14 cellular contexts compared by ENCODE assay signal in genomic region chr4:187993827-187994226, GRCh38. TPM values are rescaled to one million over a fixed set of nuclear protein-coding genes. Genes with fewer than 3 reads are reported as not detected.
DNase-seq lines count a peak whose midpoint lies in the region; TF ChIP-seq lines count a peak whose summit lies in the region.
"Had no signal": no experiment of that assay in that cellular context is flagged by ENCODE, and none has a peak within 500 bp of the region (broad histone marks: within the 10 kb centered on the region; RNA-seq: fewer than 3 reads in every experiment).

No MANE protein-coding gene starts in this region.

- H3K27me3 Mint-ChIP-seq in activated CD4-positive, alpha-beta memory T cell treated with anti-CD3 and anti-CD28 coated beads, Interleukin-2, amount 10 ng/mL, durations not matched to agents 7 days and 5 days = peaks cover 2% of the 10 kb centered on the region
- H3K27me3 Mint-ChIP-seq: central memory CD8-positive, alpha-beta T cell had no signal

- POLR2A ChIA-PET in activated CD4-positive, alpha-beta memory T cell treated with anti-CD3 and anti-CD28 coated beads, Interleukin-2, amount 10 ng/mL, durations not matched to agents 7 days and 5 days (lab: Charles Lee) = no interaction called here

- DNase-seq in stimulated activated CD4-positive, alpha-beta T cell treated with anti-CD3 and anti-CD28 coated beads, Interleukin-15, amount 100 ng/mL, for 24 hours = peak; percentile 4
- no peak for DNase-seq in stimulated activated CD4-positive, alpha-beta T cell treated with anti-CD3 and anti-CD28 coated beads, Interleukin-4, amount 100 ng/mL, for 1 hour
- DNase-seq in NT2/D1 (ENCODE audit: low read depth, low spot score) = peak; percentile 36
- peak; percentile 3 for DNase-seq in fibroblast of villous mesenchyme (ENCODE audit: low read depth)
- DNase-seq in mucosa of gallbladder (ENCODE audit: low spot score) = no peak
- DNase-seq in activated CD4-positive, alpha-beta memory T cell treated with anti-CD3 and anti-CD28 coated beads, Interleukin-2, amount 10 ng/mL, durations not matched to agents 7 days and 5 days = no peak
- no peak for DNase-seq in stimulated activated naive CD4-positive, alpha-beta T cell (lab: John Stamatoyannopoulos, UW)
- DNase-seq in Peyer's patch = no peak
- DNase-seq: activated T-cell treated with anti-CD3 and anti-CD28 coated beads, Interleukin-2, amount 50 U/mL, for 72 hours; CD4-positive, alpha-beta T cell; NCI-H146; posterior cingulate gyrus had no signal

- H3K27ac ChIP-seq in Peyer's patch = no peak overlapping the region

- H3K9ac ChIP-seq in NT2/D1 (ENCODE audit: insufficient read length, low read depth) = no peak overlapping the region

- H3K36me3 ChIP-seq in NT2/D1 (ENCODE audit: insufficient read depth, insufficient read length, low read length) (peaks cover 6% of the 10 kb centered on the region), Peyer's patch (no peaks in the 10 kb centered on the region)

- H3K36me3 Mint-ChIP-seq in activated CD4-positive, alpha-beta memory T cell treated with anti-CD3 and anti-CD28 coated beads, Interleukin-2, amount 10 ng/mL, durations not matched to agents 7 days and 5 days (ENCODE audit: low read depth) = peaks cover 3% of the 10 kb centered on the region

- peak; percentile 28 for TF ChIP-seq CTCF in fibroblast of villous mesenchyme (IDR thresholded peaks at IDR 0.05; ENCODE audit: insufficient read depth, low read depth, low read length)
- no peak for TF ChIP-seq CTCF in Peyer's patch (IDR thresholded peaks at IDR 0.05)

- H3K9me3 ChIP-seq in NT2/D1 (ENCODE audit: insufficient read depth, low read length) (no peaks in the 10 kb centered on the region), Peyer's patch (peaks cover 0 to 15% (median 0%) of the 10 kb centered on the region in 4 donors)

- no peaks in the 10 kb centered on the region for H3K4me1 Mint-ChIP-seq in activated CD4-positive, alpha-beta memory T cell treated with anti-CD3 and anti-CD28 coated beads, Interleukin-2, amount 10 ng/mL, durations not matched to agents 7 days and 5 days
- H3K4me1 Mint-ChIP-seq: central memory CD8-positive, alpha-beta T cell had no signal

- no peaks in the 10 kb centered on the region for H3K4me1 ChIP-seq in NT2/D1 (ENCODE audit: insufficient read depth, insufficient read length)
- no peaks in the 10 kb centered on the region for H3K4me1 ChIP-seq in Peyer's patch

- H3K27me3 ChIP-seq in NT2/D1 (ENCODE audit: insufficient read depth, insufficient read length) (no peaks in the 10 kb centered on the region), Peyer's patch (no peaks in the 10 kb centered on the region)

- no peak overlapping the region for H3K4me3 Mint-ChIP-seq in activated CD4-positive, alpha-beta memory T cell treated with anti-CD3 and anti-CD28 coated beads, Interleukin-2, amount 10 ng/mL, durations not matched to agents 7 days and 5 days
- H3K4me3 Mint-ChIP-seq: activated T-cell treated with anti-CD3 and anti-CD28 coated beads, Interleukin-2, amount 50 U/mL, for 72 hours; CD4-positive, alpha-beta T cell; central memory CD8-positive, alpha-beta T cell had no signal

- no peak for TF ChIP-seq POLR2A in Peyer's patch (IDR thresholded peaks at IDR 0.05)

- CTCF ChIA-PET in activated CD4-positive, alpha-beta memory T cell treated with anti-CD3 and anti-CD28 coated beads, Interleukin-2, amount 10 ng/mL, durations not matched to agents 7 days and 5 days (lab: Charles Lee) = no interaction called here

- H3K9me3 Mint-ChIP-seq in activated CD4-positive, alpha-beta memory T cell treated with anti-CD3 and anti-CD28 coated beads, Interleukin-2, amount 10 ng/mL, durations not matched to agents 7 days and 5 days = peaks cover 17% of the 10 kb centered on the region

- no peak overlapping the region for H3K27ac Mint-ChIP-seq in activated CD4-positive, alpha-beta memory T cell treated with anti-CD3 and anti-CD28 coated beads, Interleukin-2, amount 10 ng/mL, durations not matched to agents 7 days and 5 days
- H3K27ac Mint-ChIP-seq: activated T-cell treated with anti-CD3 and anti-CD28 coated beads, Interleukin-2, amount 50 U/mL, for 72 hours; CD4-positive, alpha-beta T cell had no signal

- H3K4me3 ChIP-seq in NT2/D1 (ENCODE audit: insufficient read length, low read depth) (no peak overlapping the region), fibroblast of villous mesenchyme (ENCODE audit: low read depth, low read length) (no peak overlapping the region), Peyer's patch (no peak overlapping the region)

RNA-seq across cellular contexts. Expression of gene ZFP42, which starts 1.7 kb away (rescaled TPM):
- total RNA-seq in fibroblast of villous mesenchyme = under 0.01 TPM in 1 of 2 replicates, not detected in the other
- total RNA-seq in mucosa of gallbladder = 0.09 TPM
- total RNA-seq in activated CD4-positive, alpha-beta memory T cell treated with anti-CD3 and anti-CD28 coated beads, Interleukin-2, amount 10 ng/mL, durations not matched to agents 7 days and 5 days = not detected
- not detected for total RNA-seq in Peyer's patch
- total RNA-seq: activated T-cell treated with anti-CD3 and anti-CD28 coated beads, Interleukin-2, amount 50 U/mL, for 72 hours; CD4-positive, alpha-beta T cell; liver had no signal

Comparison
In these comparisons a context has a peak if more than half of its experiments do, and no peak if none do; other contexts are left out.
1. DNase-seq: peak in stimulated activated CD4-positive, alpha-beta T cell treated with anti-CD3 and anti-CD28 coated beads, Interleukin-15, amount 100 ng/mL, for 24 hours (single experiment), NT2/D1 (single experiment) and fibroblast of villous mesenchyme (single experiment); none in stimulated activated CD4-positive, alpha-beta T cell treated with anti-CD3 and anti-CD28 coated beads, Interleukin-4, amount 100 ng/mL, for 1 hour (single experiment), mucosa of gallbladder (single experiment), activated CD4-positive, alpha-beta memory T cell treated with anti-CD3 and anti-CD28 coated beads, Interleukin-2, amount 10 ng/mL, durations not matched to agents 7 days and 5 days (single experiment), stimulated activated naive CD4-positive, alpha-beta T cell (0 of 6) and Peyer's patch (0 of 3).